ENCODE assay signal across 8 cellular contexts in genomic region chr10:13831711-13832110, GRCh38.
A peak's percentile ranks its signal among the peaks of the same experiment; 100 is the strongest.
DNase-seq lines count a peak whose midpoint lies in the region; ATAC-seq, FAIRE-seq and TF ChIP-seq lines count a peak whose summit lies in the region.

No MANE protein-coding gene starts in this region.

- H3K9me2 ChIP-seq in SK-N-SH: no peaks in the 10 kb centered on the region

- H4K20me1 ChIP-seq in SK-N-SH (ENCODE audit: insufficient read depth): peaks cover 5% of the 10 kb centered on the region; the same call in 1 of the 2 replicates

- WGBS in SK-N-SH (ENCODE audit: low lambda C conversion rate): 62% methylated on average over 3 of the region's 3 CpGs

- peak; percentile 73 for FAIRE-seq in GM19239 (lab: Jason Lieb, UNC)
- FAIRE-seq in H54 (lab: Jason Lieb, UNC): no peak
- FAIRE-seq in HTR-8/SVneo (lab: Jason Lieb, UNC): no peak

- no peak for TF ChIP-seq RAD21 in SK-N-SH (IDR thresholded peaks at IDR 0.05; ENCODE audit: low read length)

- TF ChIP-seq EP300 in SK-N-SH (IDR thresholded peaks at IDR 0.05; ENCODE audit: borderline replicate concordance in 1 of 2, low read depth in 1 of 2, low read length in 1 of 2): no peak

- H3K79me2 ChIP-seq in SK-N-SH (ENCODE audit: insufficient read depth): peaks cover 96% of the 10 kb centered on the region

- H2AFZ ChIP-seq in SK-N-SH (ENCODE audit: low read depth): no peak overlapping the region

- no peak for TF ChIP-seq POLR2A in H54 (IDR thresholded peaks at IDR 0.05; ENCODE audit: low read depth, low read length)

- TF ChIP-seq CTCF in choroid plexus epithelial cell (conservative IDR thresholded peaks at IDR 0.05; ENCODE audit: low read depth, low read length) (no peak), SK-N-SH (IDR thresholded peaks at IDR 0.05) (no peak)

- H3K4me2 ChIP-seq in skeletal muscle satellite cell (ENCODE audit: low read length) (peak overlapping the region; percentile 54), SK-N-SH (no peak overlapping the region)

- H3F3A ChIP-seq in SK-N-SH (replicated peaks; ENCODE audit: insufficient read depth): peaks cover 9% of the 10 kb centered on the region

- H3K36me3 ChIP-seq in skeletal muscle satellite cell (ENCODE audit: insufficient read depth, low read length) (no peaks in the 10 kb centered on the region), SK-N-SH (replicated peaks in 1 of 2; ENCODE audit: control insufficient read depth in 1 of 2, insufficient read depth in 2 of 2, low read length in 1 of 2) (peaks cover 0 to 6% of the 10 kb centered on the region in 2 experiments)

- H3K4me1 ChIP-seq in skeletal muscle satellite cell (ENCODE audit: control insufficient read depth, insufficient read depth, low read length) (peaks cover 19% of the 10 kb centered on the region), SK-N-SH (ENCODE audit: control insufficient read depth in 1 of 2, insufficient read depth in 2 of 2, low read depth in 1 of 2, low read length in 1 of 2) (peaks cover 20 to 24% of the 10 kb centered on the region in 2 experiments; a peak in 3 of 4 replicates)

- peak; percentile 60 for ATAC-seq in HG03442 (IDR thresholded peaks at IDR 0.05; ENCODE audit: unreplicated experiment)

- DNase-seq in GM19239 (ENCODE audit: insufficient read length, low spot score): peak; percentile 52
- DNase-seq in choroid plexus epithelial cell (ENCODE audit: low read depth): peak; percentile 42
- no peak for DNase-seq in H54 (ENCODE audit: insufficient read length, low spot score)
- no peak for DNase-seq in HTR-8/SVneo (ENCODE audit: insufficient read length, low spot score)
- no peak for DNase-seq in SK-N-SH
- no peak for DNase-seq in globus pallidus (ENCODE audit: low spot score)

- POLR2A ChIA-PET in SK-N-SH (lab: Yijun Ruan, JAX): no interaction called here

- H3K4me3 ChIP-seq in choroid plexus epithelial cell (ENCODE audit: low read depth, low read length) (no peak overlapping the region), skeletal muscle satellite cell (ENCODE audit: low read length) (peak overlapping the region; percentile 37), SK-N-SH (ENCODE audit: low read depth in 2 of 2, low read length in 1 of 2) (no peak overlapping the region)

- H3K9me3 ChIP-seq in skeletal muscle satellite cell (replicated peaks; ENCODE audit: low read length) (no peaks in the 10 kb centered on the region), SK-N-SH (no peaks in the 10 kb centered on the region)

- CTCF ChIA-PET in SK-N-SH (lab: Yijun Ruan, JAX): interaction anchor here (0.7 to 1.4 kb wide), 2 partner anchors 15 to 45 kb away, joined by 3 read pairs; no protein-coding TSS in a partner anchor

- H3K27me3 ChIP-seq in skeletal muscle satellite cell (ENCODE audit: control insufficient read depth, insufficient read depth, low read length) (no peaks in the 10 kb centered on the region), SK-N-SH (ENCODE audit: insufficient read depth) (no peaks in the 10 kb centered on the region)

- peak overlapping the region; percentile 5 for H3K9ac ChIP-seq in skeletal muscle satellite cell (ENCODE audit: low read depth, low read length)
- H3K9ac ChIP-seq in SK-N-SH: no peak overlapping the region

- H3K27ac ChIP-seq in SK-N-SH (ENCODE audit: low read depth in 2 of 2, low read length in 1 of 2): peak overlapping the region in 1 of 2 experiments; percentile 9; a peak in 2 of 4 replicates

TF ChIP-seq in SK-N-SH, 30 proteins besides CTCF, POLR2A, EP300 and RAD21:
- no peak for TF ChIP-seq IRF3 (IDR thresholded peaks at IDR 0.05; ENCODE audit: low read depth, low read length)
- no peak for TF ChIP-seq USF1 (IDR thresholded peaks at IDR 0.05; ENCODE audit: borderline replicate concordance, low read depth)
- TF ChIP-seq GABPA (IDR thresholded peaks at IDR 0.05; ENCODE audit: low read depth): no peak
- TF ChIP-seq POLR2AphosphoS5 (IDR thresholded peaks at IDR 0.05; ENCODE audit: low read depth, low read length): no peak
- TF ChIP-seq TCF12 (IDR thresholded peaks at IDR 0.05): no peak
- no peak for TF ChIP-seq CHD2 (IDR thresholded peaks at IDR 0.05; ENCODE audit: low read length, partially characterized antibody)
- no peak for TF ChIP-seq NFIC (IDR thresholded peaks at IDR 0.05; ENCODE audit: borderline replicate concordance)
- TF ChIP-seq MAX (IDR thresholded peaks at IDR 0.05; ENCODE audit: low read depth): no peak
- TF ChIP-seq FOSL2 (IDR thresholded peaks at IDR 0.05; ENCODE audit: borderline replicate concordance, low read depth): no peak
- no peak for TF ChIP-seq RFX5 (IDR thresholded peaks at IDR 0.05; ENCODE audit: low read length)
- no peak for TF ChIP-seq TAF1 (IDR thresholded peaks at IDR 0.05; ENCODE audit: borderline replicate concordance, low read depth, low read length)
- no peak for TF ChIP-seq MEF2A (IDR thresholded peaks at IDR 0.05; ENCODE audit: borderline replicate concordance, low read depth)
- no peak for TF ChIP-seq RXRA (IDR thresholded peaks at IDR 0.05; ENCODE audit: borderline replicate concordance, low read depth)
- no peak for TF ChIP-seq EZH2phosphoT487 (IDR thresholded peaks at IDR 0.05; ENCODE audit: borderline replicate concordance, low read depth)
- TF ChIP-seq MXI1 (IDR thresholded peaks at IDR 0.05; ENCODE audit: low read depth, low read length): no peak
- no peak for TF ChIP-seq ELF1 (IDR thresholded peaks at IDR 0.05)
- TF ChIP-seq PBX3 (IDR thresholded peaks at IDR 0.05): no peak

Comparison
In these comparisons a context has a peak if more than half of its experiments do, and no peak if none do; other contexts are left out.
1. DNase-seq: peak in GM19239 (single experiment) and choroid plexus epithelial cell (single experiment); none in H54 (single experiment), HTR-8/SVneo (single experiment), SK-N-SH (single experiment) and globus pallidus (single experiment).